Comparison of ENCODE assay signal across 16 cellular contexts in genomic region chr4:184359905-184360304, GRCh38.
"Had no signal": no experiment of that assay in that cellular context is flagged by ENCODE, and none has a peak within 500 bp of the region (broad histone marks: within the 10 kb centered on the region; RNA-seq: fewer than 3 reads in every experiment).

No MANE protein-coding gene starts in this region.

- H3K36me3 Mint-ChIP-seq: natural killer cell had no signal

- H3K4me3 Mint-ChIP-seq: activated CD4-positive, alpha-beta T cell treated with anti-CD3 and anti-CD28 coated beads, Interleukin-2, amount 10 ng/mL, durations not matched to agents 24 days and 14 days; activated naive CD8-positive, alpha-beta T cell; natural killer cell had no signal

- H3K27ac ChIP-seq: gastroesophageal sphincter, sigmoid colon had no signal

- H3K27me3 Mint-ChIP-seq: activated CD4-positive, alpha-beta T cell treated with anti-CD3 and anti-CD28 coated beads, Interleukin-2, amount 10 ng/mL, durations not matched to agents 24 days and 14 days; activated naive CD8-positive, alpha-beta T cell had no signal

- H3K36me3 ChIP-seq: gastroesophageal sphincter, heart right ventricle, sigmoid colon, thoracic aorta had no signal

- H3K27me3 ChIP-seq: gastroesophageal sphincter, heart right ventricle, sigmoid colon had no signal

- H3K4me3 ChIP-seq: gastroesophageal sphincter, heart right ventricle, sigmoid colon, thoracic aorta had no signal

- DNase-seq: activated CD4-positive, alpha-beta T cell treated with anti-CD3 and anti-CD28 coated beads, Interleukin-2, amount 10 ng/mL, durations not matched to agents 24 days and 14 days; activated CD4-positive, CD25-positive, alpha-beta regulatory T cell; activated CD8-positive, alpha-beta memory T cell treated with anti-CD3 and anti-CD28 coated beads for 24 hours; activated gamma-delta T cell treated with Interleukin-2 at 50 U/mL for 16 hours; amniotic stem cell; cortex of kidney; effector CD8-positive, alpha-beta T cell; heart right ventricle; mammary epithelial cell; natural killer cell; sigmoid colon; stimulated activated CD4-positive, alpha-beta T cell treated with anti-CD3 and anti-CD28 coated beads, Interleukin-1b, Interleukin-23, amount 100 ng/mL, for 48 hours; SW 1271 had no signal

- ATAC-seq: gastroesophageal sphincter, heart right ventricle, natural killer cell had no signal

- H3K9me3 Mint-ChIP-seq: natural killer cell had no signal

- H3K27ac Mint-ChIP-seq: activated CD4-positive, alpha-beta T cell treated with anti-CD3 and anti-CD28 coated beads, Interleukin-2, amount 10 ng/mL, durations not matched to agents 24 days and 14 days; activated naive CD8-positive, alpha-beta T cell; natural killer cell had no signal

- H3K9me3 ChIP-seq: gastroesophageal sphincter, sigmoid colon had no signal
